Comparison of ENCODE assay signal across 1 cellular context in the genomic region with DNA sequence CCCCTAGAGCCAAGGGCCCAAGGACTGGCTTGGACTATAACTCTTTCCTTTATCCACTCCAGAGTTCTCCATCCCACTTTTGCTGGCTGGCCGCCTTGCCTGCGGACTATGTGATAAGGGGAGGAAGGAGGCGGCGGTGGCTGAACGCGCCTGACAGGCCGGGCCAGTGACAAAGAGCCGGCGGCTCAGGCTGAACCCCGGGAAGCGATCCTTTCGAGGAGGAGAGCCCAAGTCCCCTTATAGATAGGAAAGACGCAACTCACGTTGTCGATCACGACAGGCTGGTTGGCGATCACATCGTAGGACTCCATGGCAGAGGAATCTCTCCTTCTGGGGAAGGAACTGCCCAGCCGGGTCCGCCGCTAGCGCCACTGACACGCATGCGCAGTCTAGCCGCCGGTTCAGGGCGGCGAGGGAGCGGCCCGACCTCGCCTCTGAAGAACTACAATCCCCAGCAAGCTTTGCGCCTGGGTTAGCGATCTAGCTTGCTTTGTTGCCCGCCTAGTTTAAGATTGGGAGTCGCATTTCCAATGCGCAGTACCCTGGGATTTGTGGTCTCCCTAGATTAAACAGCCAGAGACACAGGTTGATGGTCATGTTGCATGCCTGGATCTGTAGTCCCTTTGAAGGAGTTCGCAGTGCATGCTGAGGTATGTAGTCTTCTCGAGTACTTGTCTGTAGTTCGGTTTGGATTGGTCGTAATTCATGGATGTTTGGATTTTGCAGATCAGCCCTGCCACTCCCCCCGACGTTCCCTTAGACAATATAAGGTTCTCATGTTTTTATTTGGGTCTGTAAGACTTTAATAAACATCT.
TF ChIP-seq lines count a peak whose summit lies in the region.

A gene (minus strand): TSS at position 376 of the 815 bp plus-strand sequence. CDS start 65 bp downstream, at position 311.

TF ChIP-seq in K562, 482 proteins besides CTCF, POLR2A, EP300 and RAD21 (continued from another document and continues in another):
- TF ChIP-seq, protein P1, sequence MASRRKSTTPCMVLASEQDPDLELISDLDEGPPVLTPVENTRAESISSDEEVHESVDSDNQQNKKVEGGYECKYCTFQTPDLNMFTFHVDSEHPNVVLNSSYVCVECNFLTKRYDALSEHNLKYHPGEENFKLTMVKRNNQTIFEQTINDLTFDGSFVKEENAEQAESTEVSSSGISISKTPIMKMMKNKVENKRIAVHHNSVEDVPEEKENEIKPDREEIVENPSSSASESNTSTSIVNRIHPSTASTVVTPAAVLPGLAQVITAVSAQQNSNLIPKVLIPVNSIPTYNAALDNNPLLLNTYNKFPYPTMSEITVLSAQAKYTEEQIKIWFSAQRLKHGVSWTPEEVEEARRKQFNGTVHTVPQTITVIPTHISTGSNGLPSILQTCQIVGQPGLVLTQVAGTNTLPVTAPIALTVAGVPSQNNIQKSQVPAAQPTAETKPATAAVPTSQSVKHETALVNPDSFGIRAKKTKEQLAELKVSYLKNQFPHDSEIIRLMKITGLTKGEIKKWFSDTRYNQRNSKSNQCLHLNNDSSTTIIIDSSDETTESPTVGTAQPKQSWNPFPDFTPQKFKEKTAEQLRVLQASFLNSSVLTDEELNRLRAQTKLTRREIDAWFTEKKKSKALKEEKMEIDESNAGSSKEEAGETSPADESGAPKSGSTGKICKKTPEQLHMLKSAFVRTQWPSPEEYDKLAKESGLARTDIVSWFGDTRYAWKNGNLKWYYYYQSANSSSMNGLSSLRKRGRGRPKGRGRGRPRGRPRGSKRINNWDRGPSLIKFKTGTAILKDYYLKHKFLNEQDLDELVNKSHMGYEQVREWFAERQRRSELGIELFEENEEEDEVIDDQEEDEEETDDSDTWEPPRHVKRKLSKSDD (conservative IDR thresholded peaks at IDR 0.05; ENCODE audit: low read length) = no peak
- TF ChIP-seq, protein P2, sequence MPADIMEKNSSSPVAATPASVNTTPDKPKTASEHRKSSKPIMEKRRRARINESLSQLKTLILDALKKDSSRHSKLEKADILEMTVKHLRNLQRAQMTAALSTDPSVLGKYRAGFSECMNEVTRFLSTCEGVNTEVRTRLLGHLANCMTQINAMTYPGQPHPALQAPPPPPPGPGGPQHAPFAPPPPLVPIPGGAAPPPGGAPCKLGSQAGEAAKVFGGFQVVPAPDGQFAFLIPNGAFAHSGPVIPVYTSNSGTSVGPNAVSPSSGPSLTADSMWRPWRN (IDR thresholded peaks at IDR 0.05; ENCODE audit: low read depth) = no peak
- peak; percentile 19; the same call in 1 of the 2 replicates for TF ChIP-seq SIN3B (IDR thresholded peaks at IDR 0.05; ENCODE audit: low read depth)
- no peak for TF ChIP-seq SNRNP70 (optimal IDR thresholded peaks at IDR 0.05; ENCODE audit: low read depth, low read length)
- peak; percentile 40 for TF ChIP-seq KDM5B (IDR thresholded peaks at IDR 0.05; ENCODE audit: insufficient replicate concordance, low read depth, low read length)
- no peak for TF ChIP-seq ZNF76 (CRISPR knock-in tag; IDR thresholded peaks at IDR 0.05; ENCODE audit: borderline replicate concordance)
- TF ChIP-seq, protein P3, sequence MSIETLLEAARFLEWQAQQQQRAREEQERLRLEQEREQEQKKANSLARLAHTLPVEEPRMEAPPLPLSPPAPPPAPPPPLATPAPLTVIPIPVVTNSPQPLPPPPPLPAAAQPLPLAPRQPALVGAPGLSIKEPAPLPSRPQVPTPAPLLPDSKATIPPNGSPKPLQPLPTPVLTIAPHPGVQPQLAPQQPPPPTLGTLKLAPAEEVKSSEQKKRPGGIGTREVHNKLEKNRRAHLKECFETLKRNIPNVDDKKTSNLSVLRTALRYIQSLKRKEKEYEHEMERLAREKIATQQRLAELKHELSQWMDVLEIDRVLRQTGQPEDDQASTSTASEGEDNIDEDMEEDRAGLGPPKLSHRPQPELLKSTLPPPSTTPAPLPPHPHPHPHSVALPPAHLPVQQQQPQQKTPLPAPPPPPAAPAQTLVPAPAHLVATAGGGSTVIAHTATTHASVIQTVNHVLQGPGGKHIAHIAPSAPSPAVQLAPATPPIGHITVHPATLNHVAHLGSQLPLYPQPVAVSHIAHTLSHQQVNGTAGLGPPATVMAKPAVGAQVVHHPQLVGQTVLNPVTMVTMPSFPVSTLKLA (conservative IDR thresholded peaks at IDR 0.05) = peak; percentile 33 to 72; a peak in 1 of 4 replicates
- no peak for TF ChIP-seq NFATC3 (IDR thresholded peaks at IDR 0.05)
- TF ChIP-seq DPF2 (IDR thresholded peaks at IDR 0.05) = no peak
- TF ChIP-seq ZNF143 (CRISPR knock-in tag; IDR thresholded peaks at IDR 0.05) = peak; percentile 95
- TF ChIP-seq SAP30 (IDR thresholded peaks at IDR 0.05; ENCODE audit: borderline replicate concordance, insufficient read depth, low read depth, low read length, poor library complexity, severe bottlenecking) = peak; percentile 78
- TF ChIP-seq, protein P4, sequence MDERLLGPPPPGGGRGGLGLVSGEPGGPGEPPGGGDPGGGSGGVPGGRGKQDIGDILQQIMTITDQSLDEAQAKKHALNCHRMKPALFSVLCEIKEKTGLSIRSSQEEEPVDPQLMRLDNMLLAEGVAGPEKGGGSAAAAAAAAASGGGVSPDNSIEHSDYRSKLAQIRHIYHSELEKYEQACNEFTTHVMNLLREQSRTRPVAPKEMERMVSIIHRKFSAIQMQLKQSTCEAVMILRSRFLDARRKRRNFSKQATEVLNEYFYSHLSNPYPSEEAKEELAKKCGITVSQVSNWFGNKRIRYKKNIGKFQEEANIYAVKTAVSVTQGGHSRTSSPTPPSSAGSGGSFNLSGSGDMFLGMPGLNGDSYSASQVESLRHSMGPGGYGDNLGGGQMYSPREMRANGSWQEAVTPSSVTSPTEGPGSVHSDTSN (CRISPR knock-in tag; IDR thresholded peaks at IDR 0.05; ENCODE audit: low read depth) = no peak
- TF ChIP-seq, protein P4 (tag; conservative IDR thresholded peaks at IDR 0.05; ENCODE audit: low read depth) = peak; percentile 49; the same call in 1 of the 2 replicates
- peak; percentile 83 for TF ChIP-seq NR2C1 (IDR thresholded peaks at IDR 0.05)
- TF ChIP-seq NR2C1 (tag; IDR thresholded peaks at IDR 0.05) = peak; percentile 93
- no peak for TF ChIP-seq CHD2 (IDR thresholded peaks at IDR 0.05; ENCODE audit: low read depth, low read length)
- TF ChIP-seq, protein P5, sequence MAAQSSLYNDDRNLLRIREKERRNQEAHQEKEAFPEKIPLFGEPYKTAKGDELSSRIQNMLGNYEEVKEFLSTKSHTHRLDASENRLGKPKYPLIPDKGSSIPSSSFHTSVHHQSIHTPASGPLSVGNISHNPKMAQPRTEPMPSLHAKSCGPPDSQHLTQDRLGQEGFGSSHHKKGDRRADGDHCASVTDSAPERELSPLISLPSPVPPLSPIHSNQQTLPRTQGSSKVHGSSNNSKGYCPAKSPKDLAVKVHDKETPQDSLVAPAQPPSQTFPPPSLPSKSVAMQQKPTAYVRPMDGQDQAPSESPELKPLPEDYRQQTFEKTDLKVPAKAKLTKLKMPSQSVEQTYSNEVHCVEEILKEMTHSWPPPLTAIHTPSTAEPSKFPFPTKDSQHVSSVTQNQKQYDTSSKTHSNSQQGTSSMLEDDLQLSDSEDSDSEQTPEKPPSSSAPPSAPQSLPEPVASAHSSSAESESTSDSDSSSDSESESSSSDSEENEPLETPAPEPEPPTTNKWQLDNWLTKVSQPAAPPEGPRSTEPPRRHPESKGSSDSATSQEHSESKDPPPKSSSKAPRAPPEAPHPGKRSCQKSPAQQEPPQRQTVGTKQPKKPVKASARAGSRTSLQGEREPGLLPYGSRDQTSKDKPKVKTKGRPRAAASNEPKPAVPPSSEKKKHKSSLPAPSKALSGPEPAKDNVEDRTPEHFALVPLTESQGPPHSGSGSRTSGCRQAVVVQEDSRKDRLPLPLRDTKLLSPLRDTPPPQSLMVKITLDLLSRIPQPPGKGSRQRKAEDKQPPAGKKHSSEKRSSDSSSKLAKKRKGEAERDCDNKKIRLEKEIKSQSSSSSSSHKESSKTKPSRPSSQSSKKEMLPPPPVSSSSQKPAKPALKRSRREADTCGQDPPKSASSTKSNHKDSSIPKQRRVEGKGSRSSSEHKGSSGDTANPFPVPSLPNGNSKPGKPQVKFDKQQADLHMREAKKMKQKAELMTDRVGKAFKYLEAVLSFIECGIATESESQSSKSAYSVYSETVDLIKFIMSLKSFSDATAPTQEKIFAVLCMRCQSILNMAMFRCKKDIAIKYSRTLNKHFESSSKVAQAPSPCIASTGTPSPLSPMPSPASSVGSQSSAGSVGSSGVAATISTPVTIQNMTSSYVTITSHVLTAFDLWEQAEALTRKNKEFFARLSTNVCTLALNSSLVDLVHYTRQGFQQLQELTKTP (IDR thresholded peaks at IDR 0.05; ENCODE audit: low read depth in 1 of 2, partially characterized antibody in 2 of 2) = peak; percentile 22 to 99
- TF ChIP-seq POLR3G (IDR thresholded peaks at IDR 0.05; ENCODE audit: extremely low read depth, insufficient read length, insufficient replicate concordance) = no peak
- TF ChIP-seq, protein P6, sequence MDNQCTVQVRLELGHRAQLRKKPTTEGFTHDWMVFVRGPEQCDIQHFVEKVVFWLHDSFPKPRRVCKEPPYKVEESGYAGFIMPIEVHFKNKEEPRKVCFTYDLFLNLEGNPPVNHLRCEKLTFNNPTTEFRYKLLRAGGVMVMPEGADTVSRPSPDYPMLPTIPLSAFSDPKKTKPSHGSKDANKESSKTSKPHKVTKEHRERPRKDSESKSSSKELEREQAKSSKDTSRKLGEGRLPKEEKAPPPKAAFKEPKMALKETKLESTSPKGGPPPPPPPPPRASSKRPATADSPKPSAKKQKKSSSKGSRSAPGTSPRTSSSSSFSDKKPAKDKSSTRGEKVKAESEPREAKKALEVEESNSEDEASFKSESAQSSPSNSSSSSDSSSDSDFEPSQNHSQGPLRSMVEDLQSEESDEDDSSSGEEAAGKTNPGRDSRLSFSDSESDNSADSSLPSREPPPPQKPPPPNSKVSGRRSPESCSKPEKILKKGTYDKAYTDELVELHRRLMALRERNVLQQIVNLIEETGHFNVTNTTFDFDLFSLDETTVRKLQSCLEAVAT (IDR thresholded peaks at IDR 0.05) = peak in 1 of 2 experiments; percentile 58; a peak in 1 of 4 replicates
- peak; percentile 49; the same call in 1 of the 2 replicates for TF ChIP-seq OTX1 (CRISPR knock-in tag; IDR thresholded peaks at IDR 0.05)
- TF ChIP-seq ETV6 (IDR thresholded peaks at IDR 0.05; ENCODE audit: borderline replicate concordance in 1 of 2, low read depth in 2 of 2, low read length in 1 of 2) = no peak
- no peak for TF ChIP-seq ETV6 (CRISPR knock-in tag; IDR thresholded peaks at IDR 0.05; ENCODE audit: borderline replicate concordance)
- TF ChIP-seq MBD2 (IDR thresholded peaks at IDR 0.05; ENCODE audit: borderline replicate concordance, low read depth) = peak; percentile 72
- 0 out of 2 replicates have a peak, but pooled peaks have one; percentile 23 for TF ChIP-seq GATA2 (CRISPR knock-in tag; IDR thresholded peaks at IDR 0.05)
- TF ChIP-seq, protein P7, sequence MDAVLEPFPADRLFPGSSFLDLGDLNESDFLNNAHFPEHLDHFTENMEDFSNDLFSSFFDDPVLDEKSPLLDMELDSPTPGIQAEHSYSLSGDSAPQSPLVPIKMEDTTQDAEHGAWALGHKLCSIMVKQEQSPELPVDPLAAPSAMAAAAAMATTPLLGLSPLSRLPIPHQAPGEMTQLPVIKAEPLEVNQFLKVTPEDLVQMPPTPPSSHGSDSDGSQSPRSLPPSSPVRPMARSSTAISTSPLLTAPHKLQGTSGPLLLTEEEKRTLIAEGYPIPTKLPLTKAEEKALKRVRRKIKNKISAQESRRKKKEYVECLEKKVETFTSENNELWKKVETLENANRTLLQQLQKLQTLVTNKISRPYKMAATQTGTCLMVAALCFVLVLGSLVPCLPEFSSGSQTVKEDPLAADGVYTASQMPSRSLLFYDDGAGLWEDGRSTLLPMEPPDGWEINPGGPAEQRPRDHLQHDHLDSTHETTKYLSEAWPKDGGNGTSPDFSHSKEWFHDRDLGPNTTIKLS (IDR thresholded peaks at IDR 0.05; ENCODE audit: borderline replicate concordance, low read depth) = peak; percentile 91
- peak; percentile 39; the same call in 1 of the 2 replicates for TF ChIP-seq GABPB1 (CRISPR knock-in tag; IDR thresholded peaks at IDR 0.05)
- peak; percentile 95 to 96 for TF ChIP-seq NRF1 (conservative IDR thresholded peaks at IDR 0.05 in 1 of 2, IDR thresholded peaks at IDR 0.05 in 1 of 2)
- no peak for TF ChIP-seq U2AF2 (optimal IDR thresholded peaks at IDR 0.05; ENCODE audit: low read depth, low read length)
- peak in 1 of 2 experiments; percentile 34; a peak in 1 of 4 replicates for TF ChIP-seq TBL1XR1 (IDR thresholded peaks at IDR 0.05; ENCODE audit: low read length in 2 of 2)
- TF ChIP-seq, protein P8, sequence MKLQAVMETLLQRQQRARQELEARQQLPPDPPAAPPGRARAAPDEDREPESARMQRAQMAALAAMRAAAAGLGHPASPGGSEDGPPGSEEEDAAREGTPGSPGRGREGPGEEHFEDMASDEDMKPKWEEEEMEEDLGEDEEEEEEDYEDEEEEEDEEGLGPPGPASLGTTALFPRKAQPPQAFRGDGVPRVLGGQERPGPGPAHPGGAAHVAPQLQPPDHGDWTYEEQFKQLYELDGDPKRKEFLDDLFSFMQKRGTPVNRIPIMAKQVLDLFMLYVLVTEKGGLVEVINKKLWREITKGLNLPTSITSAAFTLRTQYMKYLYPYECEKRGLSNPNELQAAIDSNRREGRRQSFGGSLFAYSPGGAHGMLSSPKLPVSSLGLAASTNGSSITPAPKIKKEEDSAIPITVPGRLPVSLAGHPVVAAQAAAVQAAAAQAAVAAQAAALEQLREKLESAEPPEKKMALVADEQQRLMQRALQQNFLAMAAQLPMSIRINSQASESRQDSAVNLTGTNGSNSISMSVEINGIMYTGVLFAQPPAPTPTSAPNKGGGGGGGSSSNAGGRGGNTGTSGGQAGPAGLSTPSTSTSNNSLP (IDR thresholded peaks at IDR 0.05; ENCODE audit: borderline replicate concordance, low read depth, low read length) = no peak
- TF ChIP-seq NCOR1 (IDR thresholded peaks at IDR 0.05) = no peak
- TF ChIP-seq ZNF830 (CRISPR knock-in tag; IDR thresholded peaks at IDR 0.05) = no peak
- no peak for TF ChIP-seq RBM14 (IDR thresholded peaks at IDR 0.05; ENCODE audit: borderline replicate concordance, insufficient read depth, low read depth, low read length)
- TF ChIP-seq, protein P9, sequence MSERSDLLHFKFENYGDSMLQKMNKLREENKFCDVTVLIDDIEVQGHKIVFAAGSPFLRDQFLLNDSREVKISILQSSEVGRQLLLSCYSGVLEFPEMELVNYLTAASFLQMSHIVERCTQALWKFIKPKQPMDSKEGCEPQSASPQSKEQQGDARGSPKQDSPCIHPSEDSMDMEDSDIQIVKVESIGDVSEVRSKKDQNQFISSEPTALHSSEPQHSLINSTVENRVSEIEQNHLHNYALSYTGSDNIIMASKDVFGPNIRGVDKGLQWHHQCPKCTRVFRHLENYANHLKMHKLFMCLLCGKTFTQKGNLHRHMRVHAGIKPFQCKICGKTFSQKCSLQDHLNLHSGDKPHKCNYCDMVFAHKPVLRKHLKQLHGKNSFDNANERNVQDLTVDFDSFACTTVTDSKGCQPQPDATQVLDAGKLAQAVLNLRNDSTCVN (CRISPR knock-in tag; IDR thresholded peaks at IDR 0.05) = no peak
- 0 out of 2 replicates have a peak, but pooled peaks have one; percentile 75 for TF ChIP-seq ZNF197 (CRISPR knock-in tag; IDR thresholded peaks at IDR 0.05; ENCODE audit: low read depth)
